16 cellular contexts compared by ENCODE assay signal in the genomic region with DNA sequence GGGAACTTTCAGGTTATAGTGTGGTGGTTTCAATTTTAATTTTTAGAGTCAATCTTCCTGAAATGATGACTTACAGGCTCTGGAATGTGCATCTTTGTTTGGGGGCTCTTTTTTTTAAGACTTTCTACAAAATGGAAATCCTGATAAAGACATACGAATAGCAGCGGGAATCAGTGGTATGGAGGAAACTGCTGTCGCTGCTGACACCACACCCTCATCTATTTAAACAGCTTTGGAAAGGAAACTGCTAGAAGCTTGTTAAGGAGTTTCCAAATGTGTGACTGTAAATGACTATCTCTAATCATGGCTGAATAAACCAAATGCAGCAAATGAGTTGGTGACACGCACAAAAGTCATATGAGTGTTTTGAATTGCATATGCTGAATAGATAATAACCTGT.
A peak's percentile ranks its signal among the peaks of the same experiment; 100 is the strongest.
DNase-seq lines count a peak whose midpoint lies in the region; FAIRE-seq and TF ChIP-seq lines count a peak whose summit lies in the region.
"Had no signal": no experiment of that assay in that cellular context is flagged by ENCODE, and none has a peak within 500 bp of the region (broad histone marks: within the 10 kb centered on the region; RNA-seq: fewer than 3 reads in every experiment).

No MANE protein-coding gene starts in this region.

- no peak overlapping the region for H3K4me3 Mint-ChIP-seq in neural progenitor cell

- H3K79me2 ChIP-seq in keratinocyte (ENCODE audit: control insufficient read depth, insufficient read depth, low read length) (no peaks in the 10 kb centered on the region), neural progenitor cell (ENCODE audit: low read depth) (no peaks in the 10 kb centered on the region)

- DNase-seq in EL = peak; percentile 15
- DNase-seq in M059J (ENCODE audit: low read depth) = peak; percentile 35
- DNase-seq in dorsolateral prefrontal cortex = no peak
- no peak for DNase-seq in keratinocyte (ENCODE audit: low read depth, low spot score)
- DNase-seq in stimulated activated CD8-positive, alpha-beta memory T cell treated with anti-CD3 and anti-CD28 coated beads, Interleukin-4, amount 100 ng/mL, for 48 hours = no peak
- DNase-seq in spleen = no peak
- no peak for DNase-seq in neural progenitor cell (ENCODE audit: low spot score)
- DNase-seq: DMS 273 treated with DMSO at 0.1 percent for 48 hours, NCI-H1105 treated with DMSO at 0.1 percent for 48 hours, NCI-H187 treated with DMSO at 0.1 percent for 48 hours, NCI-H2171 treated with DMSO at 0.1 percent for 48 hours, NCI-H510A treated with DMSO at 0.1 percent for 48 hours, SJCRH30 had no signal

- FAIRE-seq in keratinocyte (lab: Jason Lieb, UNC) = no peak
- FAIRE-seq: H54 had no signal

- H2AFZ ChIP-seq in keratinocyte (ENCODE audit: control insufficient read depth, low read length) (no peak overlapping the region), neural progenitor cell (replicated peaks) (no peak overlapping the region)

- no peak for TF ChIP-seq CTCF in dorsolateral prefrontal cortex (IDR thresholded peaks at IDR 0.05 in 54 of 56, conservative IDR thresholded peaks at IDR 0.05 in 2 of 56; ENCODE audit: low read depth in 1 of 56, partially characterized antibody in 56 of 56)
- no peak for TF ChIP-seq CTCF in keratinocyte (optimal IDR thresholded peaks at IDR 0.05 in 1 of 3, IDR thresholded peaks at IDR 0.05 in 1 of 3, conservative IDR thresholded peaks at IDR 0.05 in 1 of 3; ENCODE audit: extremely low read depth in 1 of 3, insufficient read depth in 2 of 3, low read length in 3 of 3)
- TF ChIP-seq CTCF in spleen (IDR thresholded peaks at IDR 0.05 in 8 of 11, conservative IDR thresholded peaks at IDR 0.05 in 3 of 11) = no peak
- TF ChIP-seq CTCF in neural progenitor cell (IDR thresholded peaks at IDR 0.05) = no peak

- H3K9me3 ChIP-seq in keratinocyte (ENCODE audit: control insufficient read depth, low read depth, low read length) (no peaks in the 10 kb centered on the region), spleen (no peaks in the 10 kb centered on the region), neural progenitor cell (ENCODE audit: low read depth) (no peaks in the 10 kb centered on the region)
- H3K9me3 ChIP-seq: BLaER1, SJCRH30 had no signal

- H3K4me2 ChIP-seq in keratinocyte (ENCODE audit: control insufficient read depth, extremely low read depth, insufficient read depth, low read depth, low read length) (peak overlapping the region; percentile 13), neural progenitor cell (no peak overlapping the region)
- H3K4me2 ChIP-seq: BLaER1, KMS-11 had no signal

- peaks cover 10% of the 10 kb centered on the region for H3F3A ChIP-seq in neural progenitor cell (ENCODE audit: low read depth)

- H3K27ac Mint-ChIP-seq in neural progenitor cell = no peak overlapping the region

- H3K9me3 Mint-ChIP-seq in neural progenitor cell = no peaks in the 10 kb centered on the region

- H3K9ac ChIP-seq in keratinocyte (ENCODE audit: control insufficient read depth, extremely low read depth, insufficient read depth, low read length) (no peak overlapping the region), neural progenitor cell (no peak overlapping the region)
- H3K9ac ChIP-seq: BLaER1, KMS-11 had no signal

- H3K4me3 ChIP-seq in dorsolateral prefrontal cortex (no peak overlapping the region), keratinocyte (ENCODE audit: control insufficient read depth in 2 of 3, extremely low read depth in 1 of 3, insufficient read depth in 2 of 3, low read depth in 1 of 3, low read length in 3 of 3) (no peak overlapping the region), spleen (no peak overlapping the region), neural progenitor cell (no peak overlapping the region)
- H3K4me3 ChIP-seq: BLaER1, SJCRH30 had no signal

- H3K9me1 ChIP-seq in keratinocyte (ENCODE audit: control insufficient read depth, extremely low read depth, insufficient read depth, low read length) = no peaks in the 10 kb centered on the region

- intact Hi-C loops in dorsolateral prefrontal cortex (cut with DNase I) = no loop called here
- intact Hi-C loops in spleen (cut with DNase I; ENCODE audit: low total_unique reads) = no loop called here

- H3K27ac ChIP-seq in dorsolateral prefrontal cortex = peak overlapping the region in 47 of 59 donors; percentile 0 to 81 (median 42)
- no peak overlapping the region for H3K27ac ChIP-seq in keratinocyte (ENCODE audit: control insufficient read depth, insufficient read depth, low read length)
- H3K27ac ChIP-seq in spleen = peak overlapping the region in 2 of 8 donors; percentile 16 to 34
- H3K27ac ChIP-seq in neural progenitor cell = no peak overlapping the region
- H3K27ac ChIP-seq: BLaER1, KMS-11, SJCRH30 had no signal

- H3K27me3 ChIP-seq in dorsolateral prefrontal cortex (no peaks in the 10 kb centered on the region), keratinocyte (ENCODE audit: control insufficient read depth, extremely low read depth, insufficient read depth, low read length) (no peaks in the 10 kb centered on the region), spleen (replicated peaks in 1 of 7) (no peaks in the 10 kb centered on the region), neural progenitor cell (no peaks in the 10 kb centered on the region)
- H3K27me3 ChIP-seq: BLaER1, SJCRH30 had no signal

- no peaks in the 10 kb centered on the region for H4K20me1 ChIP-seq in keratinocyte (ENCODE audit: control insufficient read depth, extremely low read depth, insufficient read depth, low read length)
- H4K20me1 ChIP-seq in neural progenitor cell (ENCODE audit: low read depth) = no peaks in the 10 kb centered on the region
- H4K20me1 ChIP-seq: BLaER1 had no signal

- no peaks in the 10 kb centered on the region for H3K36me3 ChIP-seq in keratinocyte (ENCODE audit: control insufficient read depth in 2 of 2, extremely low read depth in 1 of 2, insufficient read depth in 2 of 2, low read length in 2 of 2)
- no peaks in the 10 kb centered on the region for H3K36me3 ChIP-seq in spleen
- no peaks in the 10 kb centered on the region for H3K36me3 ChIP-seq in neural progenitor cell
- H3K36me3 ChIP-seq: BLaER1, SJCRH30 had no signal

- H3K4me1 ChIP-seq in keratinocyte (ENCODE audit: control insufficient read depth, extremely low read depth, insufficient read depth, low read length) (no peaks in the 10 kb centered on the region), spleen (peaks cover 0 to 7% (median 0%) of the 10 kb centered on the region in 6 donors), neural progenitor cell (peaks cover 67% of the 10 kb centered on the region)

- no peaks in the 10 kb centered on the region for H3K27me3 Mint-ChIP-seq in neural progenitor cell (ENCODE audit: insufficient read depth, low read depth)

- WGBS in spleen, 5 donors = 36 to 62% (median 60%) methylated on average over 4 of the region's 4 CpGs

- peaks cover 56% of the 10 kb centered on the region for H3K4me1 Mint-ChIP-seq in neural progenitor cell

- dilution Hi-C loops in keratinocyte (cut with MboI; ENCODE audit: extremely low pct_ligation_motif_present, low sequenced_read_pairs) = no loop called here

- no peak for TF ChIP-seq POLR2A in spleen (IDR thresholded peaks at IDR 0.05)

- no peaks in the 10 kb centered on the region for H3K36me3 Mint-ChIP-seq in neural progenitor cell

Comparison
In these comparisons a context has a peak if more than half of its experiments do, and no peak if none do; other contexts are left out.
1. DNase-seq: peak in EL (single experiment) and M059J (single experiment); none in dorsolateral prefrontal cortex (0 of 10), keratinocyte (single experiment), stimulated activated CD8-positive, alpha-beta memory T cell treated with anti-CD3 and anti-CD28 coated beads, Interleukin-4, amount 100 ng/mL, for 48 hours (single experiment), spleen (single experiment) and neural progenitor cell (single experiment).
2. H3K27ac ChIP-seq: peak in dorsolateral prefrontal cortex (47 of 59); none in keratinocyte (single experiment) and neural progenitor cell (single experiment).